ENCODE assay signal across 24 cellular contexts in genomic region chr13:37027639-37028038, GRCh38. TPM values are rescaled to one million over a fixed set of nuclear protein-coding genes. Genes with fewer than 3 reads are reported as not detected.
DNase-seq lines count a peak whose midpoint lies in the region; ATAC-seq and FAIRE-seq lines count a peak whose summit lies in the region.
"Had no signal": no experiment of that assay in that cellular context is flagged by ENCODE, and none has a peak within 500 bp of the region (broad histone marks: within the 10 kb centered on the region; RNA-seq: fewer than 3 reads in every experiment).

No MANE protein-coding gene starts in this region.

- peak; percentile 47 for ATAC-seq in left lobe of liver
- ATAC-seq: A549, GM12878 had no signal

- no peak for DNase-seq in epithelial cell of prostate (ENCODE audit: low read depth, low spot score)
- DNase-seq in left lobe of liver (ENCODE audit: low spot score), result no peak
- DNase-seq in small intestine, result peak; percentile 15
- no peak for DNase-seq in activated CD8-positive, alpha-beta memory T cell treated with anti-CD3 and anti-CD28 coated beads, Interleukin-2, amount 50 U/mL, for 4 hours
- no peak for DNase-seq in OCI-M1 (lab: John Stamatoyannopoulos, UW)
- no peak for DNase-seq in KG1 (lab: John Stamatoyannopoulos, UW)
- DNase-seq: 8988T; ACHN; AML-193; BE2C; CD4-positive, alpha-beta T cell; CD8-positive, alpha-beta memory T cell; DMS 273 treated with DMSO at 0.1 percent for 48 hours; DMS79; EL; GDM1; GOT3; H7; HCEC 1CT had no signal

- H3K27ac ChIP-seq in epithelial cell of prostate (peak overlapping the region; percentile 10), small intestine (ENCODE audit: low read depth in 1 of 2, low read length in 1 of 2) (no peak overlapping the region)
- H3K27ac ChIP-seq: A549; BLaER1 treated with 17β-estradiol and CSF1 and Interleukin-3, amounts not matched to agents 10 nM and 100 nM had no signal

- WGBS in small intestine, 3 donors, result 17 to 69% (median 38%) methylated on average over 2 of the region's 2 CpGs

- no peaks in the 10 kb centered on the region for H3K4me1 ChIP-seq in small intestine (ENCODE audit: control insufficient read depth in 2 of 2, insufficient read depth in 1 of 2, low read depth in 1 of 2, low read length in 1 of 2)
- H3K4me1 ChIP-seq: A549; BLaER1 treated with 17β-estradiol and CSF1 and Interleukin-3, amounts not matched to agents 10 nM and 100 nM had no signal

- H3K36me3 ChIP-seq in small intestine (ENCODE audit: control insufficient read depth in 2 of 2, insufficient read depth in 2 of 2, low read length in 2 of 2), result peaks cover 8 to 10% of the 10 kb centered on the region in 2 donors

- no peak overlapping the region for H3K4me3 ChIP-seq in small intestine (ENCODE audit: low read depth in 1 of 2, low read length in 2 of 2)
- H3K4me3 ChIP-seq: A549; BLaER1 treated with 17β-estradiol and CSF1 and Interleukin-3, amounts not matched to agents 10 nM and 100 nM; GM12878 had no signal

- no peaks in the 10 kb centered on the region for H3K27me3 ChIP-seq in small intestine (ENCODE audit: control insufficient read depth in 2 of 2, insufficient read depth in 2 of 2, low read length in 2 of 2)
- H3K27me3 ChIP-seq: BE2C; BLaER1 treated with 17β-estradiol and CSF1 and Interleukin-3, amounts not matched to agents 10 nM and 100 nM had no signal

- H3K9me3 ChIP-seq in small intestine (ENCODE audit: control insufficient read depth, low read depth), result no peaks in the 10 kb centered on the region
- H3K9me3 ChIP-seq: A549; BE2C; BLaER1 treated with 17β-estradiol and CSF1 and Interleukin-3, amounts not matched to agents 10 nM and 100 nM had no signal

- FAIRE-seq in colon (lab: Jason Lieb, UNC), result peak; percentile 41
- no peak for FAIRE-seq in small intestine (lab: Jason Lieb, UNC)
- FAIRE-seq: A549, D721Med, GM12878 had no signal

RNA-seq across cellular contexts. Expression of gene EXOSC8, which starts 27.1 kb away (rescaled TPM):
- 10.2 TPM for total RNA-seq in left lobe of liver
- polyA plus RNA-seq in small intestine, result 10 to 100 TPM; 29.2 to 54.2 (median 43.8) TPM

RNA-seq across cellular contexts. Expression of gene ALG5, which starts 28.5 kb away (rescaled TPM):
- total RNA-seq in left lobe of liver, result 22.5 TPM
- 10 to 100 TPM; 20.4 to 74.0 (median 31.1) TPM for polyA plus RNA-seq in small intestine

RNA-seq across cellular contexts. Expression of gene SUPT20H, which starts 31.8 kb away (rescaled TPM):
- 15.1 TPM for total RNA-seq in left lobe of liver
- polyA plus RNA-seq in small intestine, result 10 to 100 TPM; 20.0 to 20.6 (median 20.3) TPM
